ENCODE assay signal across 1 cellular context in the genomic region with DNA sequence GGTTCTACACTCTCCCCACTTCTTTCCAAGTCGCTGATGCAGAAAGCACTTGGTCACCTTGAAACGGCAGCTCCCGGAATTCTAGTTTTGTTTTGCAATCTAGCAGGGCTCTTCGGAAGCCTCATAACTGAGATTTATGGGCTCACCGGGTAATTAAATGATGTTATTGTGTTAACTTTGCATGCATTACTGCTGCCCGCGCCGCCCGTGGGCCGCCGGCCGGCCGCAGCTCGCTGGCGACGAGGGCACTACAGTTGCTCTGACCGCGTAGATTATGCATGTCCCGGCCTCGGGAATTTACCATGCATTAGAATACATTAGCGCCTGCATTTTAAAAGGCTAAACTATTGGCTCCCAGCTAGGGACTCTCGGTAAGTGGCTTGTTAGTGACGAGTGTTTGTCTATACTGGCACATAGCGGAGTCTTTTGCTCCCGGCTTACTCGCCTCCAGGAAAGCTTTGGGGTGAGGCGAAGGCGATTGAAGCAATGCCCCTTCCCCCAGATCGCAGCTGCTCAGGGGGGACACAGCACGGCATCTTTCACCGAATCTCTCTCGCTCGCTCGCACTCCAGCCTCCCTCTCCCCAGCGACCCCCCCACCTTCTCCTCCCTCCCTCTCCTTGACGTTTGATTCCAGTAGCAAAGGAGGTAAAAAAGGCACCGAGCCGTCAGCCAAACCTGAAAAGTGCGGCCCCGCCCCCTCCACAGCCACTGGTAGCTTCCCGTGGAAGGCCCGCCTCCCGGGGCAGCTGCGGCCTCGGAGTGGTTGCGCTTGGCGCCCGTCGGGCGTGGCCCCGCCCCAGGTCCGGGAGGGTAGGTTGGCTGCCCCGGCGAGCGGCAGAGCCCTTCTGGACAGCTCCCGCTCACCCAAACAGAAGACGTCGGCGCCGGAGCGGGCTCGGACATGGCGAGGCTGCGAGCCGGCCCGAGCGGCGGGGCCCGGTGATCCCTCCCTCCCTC.
TF ChIP-seq lines count a peak whose summit lies in the region.

A gene (plus strand): TSS at position 839 of the 959 bp plus-strand sequence. CDS start 343 bp downstream, outside the sequence.

TF ChIP-seq in H1, 55 proteins besides CTCF, POLR2A, EP300 and RAD21 (continued from another document):
- TF ChIP-seq, protein P1, sequence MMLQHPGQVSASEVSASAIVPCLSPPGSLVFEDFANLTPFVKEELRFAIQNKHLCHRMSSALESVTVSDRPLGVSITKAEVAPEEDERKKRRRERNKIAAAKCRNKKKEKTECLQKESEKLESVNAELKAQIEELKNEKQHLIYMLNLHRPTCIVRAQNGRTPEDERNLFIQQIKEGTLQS (IDR thresholded peaks at IDR 0.05; ENCODE audit: insufficient read depth, low read depth, low read length): no peak
- peak; percentile 39 for TF ChIP-seq CTBP2 (IDR thresholded peaks at IDR 0.05; ENCODE audit: borderline replicate concordance, insufficient read depth, insufficient read length, low read length)
- TF ChIP-seq RNF2 (IDR thresholded peaks at IDR 0.05; ENCODE audit: borderline replicate concordance, low read depth, low read length, missing control alignments, poor library complexity, severe bottlenecking): peak; percentile 70
- TF ChIP-seq RBBP5 (IDR thresholded peaks at IDR 0.05; ENCODE audit: borderline replicate concordance, low read depth, low read length): 0 out of 2 replicates have a peak, but pooled peaks have one; percentile 31
- TF ChIP-seq HDAC6 (IDR thresholded peaks at IDR 0.05; ENCODE audit: low read depth, low read length): no peak
- no peak for TF ChIP-seq SIRT6 (IDR thresholded peaks at IDR 0.05; ENCODE audit: low read length)
- TF ChIP-seq CREB1 (IDR thresholded peaks at IDR 0.05): no peak; the same call in 1 of the 2 replicates
- peak; percentile 81 for TF ChIP-seq KDM4A (IDR thresholded peaks at IDR 0.05; ENCODE audit: low read depth, low read length, severe bottlenecking)
- no peak for TF ChIP-seq ZNF274 (IDR thresholded peaks at IDR 0.05; ENCODE audit: borderline replicate concordance, extremely low read depth, low read length)
- TF ChIP-seq CHD2 (IDR thresholded peaks at IDR 0.05; ENCODE audit: low read length): peak; percentile 87
- peak; percentile 69 for TF ChIP-seq TAF1 (IDR thresholded peaks at IDR 0.05; ENCODE audit: low read depth, low read length)
- no peak for TF ChIP-seq NANOG (IDR thresholded peaks at IDR 0.05; ENCODE audit: insufficient read depth, low read depth, low read length, poor library complexity, severe bottlenecking)
- TF ChIP-seq EZH2 (IDR thresholded peaks at IDR 0.05; ENCODE audit: low read depth, low read length, severe bottlenecking): peak; percentile 77
- TF ChIP-seq CEBPB (IDR thresholded peaks at IDR 0.05; ENCODE audit: low read depth, low read length): no peak
- no peak for TF ChIP-seq BRCA1 (IDR thresholded peaks at IDR 0.05; ENCODE audit: low read depth, low read length)
- TF ChIP-seq TAF7 (optimal IDR thresholded peaks at IDR 0.05; ENCODE audit: borderline replicate concordance, low read depth, low read length): no peak
- TF ChIP-seq BCL11A (IDR thresholded peaks at IDR 0.05; ENCODE audit: low read depth in 2 of 2, low read length in 2 of 2): no peak
- no peak for TF ChIP-seq YY1 (IDR thresholded peaks at IDR 0.05; ENCODE audit: low read depth, low read length)
- no peak for TF ChIP-seq TEAD4 (IDR thresholded peaks at IDR 0.05; ENCODE audit: low read depth, low read length)
- TF ChIP-seq TBP (IDR thresholded peaks at IDR 0.05; ENCODE audit: low read depth, low read length): no peak
- peak; percentile 97 for TF ChIP-seq SP1 (IDR thresholded peaks at IDR 0.05; ENCODE audit: low read depth, low read length)
- TF ChIP-seq FOSL1 (IDR thresholded peaks at IDR 0.05; ENCODE audit: insufficient read depth, low read depth, low read length): no peak
- TF ChIP-seq, protein P2, sequence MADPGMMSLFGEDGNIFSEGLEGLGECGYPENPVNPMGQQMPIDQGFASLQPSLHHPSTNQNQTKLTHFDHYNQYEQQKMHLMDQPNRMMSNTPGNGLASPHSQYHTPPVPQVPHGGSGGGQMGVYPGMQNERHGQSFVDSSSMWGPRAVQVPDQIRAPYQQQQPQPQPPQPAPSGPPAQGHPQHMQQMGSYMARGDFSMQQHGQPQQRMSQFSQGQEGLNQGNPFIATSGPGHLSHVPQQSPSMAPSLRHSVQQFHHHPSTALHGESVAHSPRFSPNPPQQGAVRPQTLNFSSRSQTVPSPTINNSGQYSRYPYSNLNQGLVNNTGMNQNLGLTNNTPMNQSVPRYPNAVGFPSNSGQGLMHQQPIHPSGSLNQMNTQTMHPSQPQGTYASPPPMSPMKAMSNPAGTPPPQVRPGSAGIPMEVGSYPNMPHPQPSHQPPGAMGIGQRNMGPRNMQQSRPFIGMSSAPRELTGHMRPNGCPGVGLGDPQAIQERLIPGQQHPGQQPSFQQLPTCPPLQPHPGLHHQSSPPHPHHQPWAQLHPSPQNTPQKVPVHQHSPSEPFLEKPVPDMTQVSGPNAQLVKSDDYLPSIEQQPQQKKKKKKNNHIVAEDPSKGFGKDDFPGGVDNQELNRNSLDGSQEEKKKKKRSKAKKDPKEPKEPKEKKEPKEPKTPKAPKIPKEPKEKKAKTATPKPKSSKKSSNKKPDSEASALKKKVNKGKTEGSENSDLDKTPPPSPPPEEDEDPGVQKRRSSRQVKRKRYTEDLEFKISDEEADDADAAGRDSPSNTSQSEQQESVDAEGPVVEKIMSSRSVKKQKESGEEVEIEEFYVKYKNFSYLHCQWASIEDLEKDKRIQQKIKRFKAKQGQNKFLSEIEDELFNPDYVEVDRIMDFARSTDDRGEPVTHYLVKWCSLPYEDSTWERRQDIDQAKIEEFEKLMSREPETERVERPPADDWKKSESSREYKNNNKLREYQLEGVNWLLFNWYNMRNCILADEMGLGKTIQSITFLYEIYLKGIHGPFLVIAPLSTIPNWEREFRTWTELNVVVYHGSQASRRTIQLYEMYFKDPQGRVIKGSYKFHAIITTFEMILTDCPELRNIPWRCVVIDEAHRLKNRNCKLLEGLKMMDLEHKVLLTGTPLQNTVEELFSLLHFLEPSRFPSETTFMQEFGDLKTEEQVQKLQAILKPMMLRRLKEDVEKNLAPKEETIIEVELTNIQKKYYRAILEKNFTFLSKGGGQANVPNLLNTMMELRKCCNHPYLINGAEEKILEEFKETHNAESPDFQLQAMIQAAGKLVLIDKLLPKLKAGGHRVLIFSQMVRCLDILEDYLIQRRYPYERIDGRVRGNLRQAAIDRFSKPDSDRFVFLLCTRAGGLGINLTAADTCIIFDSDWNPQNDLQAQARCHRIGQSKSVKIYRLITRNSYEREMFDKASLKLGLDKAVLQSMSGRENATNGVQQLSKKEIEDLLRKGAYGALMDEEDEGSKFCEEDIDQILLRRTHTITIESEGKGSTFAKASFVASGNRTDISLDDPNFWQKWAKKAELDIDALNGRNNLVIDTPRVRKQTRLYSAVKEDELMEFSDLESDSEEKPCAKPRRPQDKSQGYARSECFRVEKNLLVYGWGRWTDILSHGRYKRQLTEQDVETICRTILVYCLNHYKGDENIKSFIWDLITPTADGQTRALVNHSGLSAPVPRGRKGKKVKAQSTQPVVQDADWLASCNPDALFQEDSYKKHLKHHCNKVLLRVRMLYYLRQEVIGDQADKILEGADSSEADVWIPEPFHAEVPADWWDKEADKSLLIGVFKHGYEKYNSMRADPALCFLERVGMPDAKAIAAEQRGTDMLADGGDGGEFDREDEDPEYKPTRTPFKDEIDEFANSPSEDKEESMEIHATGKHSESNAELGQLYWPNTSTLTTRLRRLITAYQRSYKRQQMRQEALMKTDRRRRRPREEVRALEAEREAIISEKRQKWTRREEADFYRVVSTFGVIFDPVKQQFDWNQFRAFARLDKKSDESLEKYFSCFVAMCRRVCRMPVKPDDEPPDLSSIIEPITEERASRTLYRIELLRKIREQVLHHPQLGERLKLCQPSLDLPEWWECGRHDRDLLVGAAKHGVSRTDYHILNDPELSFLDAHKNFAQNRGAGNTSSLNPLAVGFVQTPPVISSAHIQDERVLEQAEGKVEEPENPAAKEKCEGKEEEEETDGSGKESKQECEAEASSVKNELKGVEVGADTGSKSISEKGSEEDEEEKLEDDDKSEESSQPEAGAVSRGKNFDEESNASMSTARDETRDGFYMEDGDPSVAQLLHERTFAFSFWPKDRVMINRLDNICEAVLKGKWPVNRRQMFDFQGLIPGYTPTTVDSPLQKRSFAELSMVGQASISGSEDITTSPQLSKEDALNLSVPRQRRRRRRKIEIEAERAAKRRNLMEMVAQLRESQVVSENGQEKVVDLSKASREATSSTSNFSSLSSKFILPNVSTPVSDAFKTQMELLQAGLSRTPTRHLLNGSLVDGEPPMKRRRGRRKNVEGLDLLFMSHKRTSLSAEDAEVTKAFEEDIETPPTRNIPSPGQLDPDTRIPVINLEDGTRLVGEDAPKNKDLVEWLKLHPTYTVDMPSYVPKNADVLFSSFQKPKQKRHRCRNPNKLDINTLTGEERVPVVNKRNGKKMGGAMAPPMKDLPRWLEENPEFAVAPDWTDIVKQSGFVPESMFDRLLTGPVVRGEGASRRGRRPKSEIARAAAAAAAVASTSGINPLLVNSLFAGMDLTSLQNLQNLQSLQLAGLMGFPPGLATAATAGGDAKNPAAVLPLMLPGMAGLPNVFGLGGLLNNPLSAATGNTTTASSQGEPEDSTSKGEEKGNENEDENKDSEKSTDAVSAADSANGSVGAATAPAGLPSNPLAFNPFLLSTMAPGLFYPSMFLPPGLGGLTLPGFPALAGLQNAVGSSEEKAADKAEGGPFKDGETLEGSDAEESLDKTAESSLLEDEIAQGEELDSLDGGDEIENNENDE (IDR thresholded peaks at IDR 0.05; ENCODE audit: insufficient replicate concordance, low read length): no peak
- TF ChIP-seq SRF (IDR thresholded peaks at IDR 0.05; ENCODE audit: low read depth, low read length): no peak
- TF ChIP-seq CBX8 (IDR thresholded peaks at IDR 0.05; ENCODE audit: borderline replicate concordance, low read depth, low read length): no peak
- no peak for TF ChIP-seq KDM1A (IDR thresholded peaks at IDR 0.05; ENCODE audit: borderline replicate concordance, low read length)
- peak; percentile 61 for TF ChIP-seq SP2 (IDR thresholded peaks at IDR 0.05; ENCODE audit: low read length)
- no peak for TF ChIP-seq CBX5 (IDR thresholded peaks at IDR 0.05; ENCODE audit: low read depth, low read length)
- TF ChIP-seq RFX5 (IDR thresholded peaks at IDR 0.05; ENCODE audit: borderline replicate concordance, low read depth, low read length): no peak
- TF ChIP-seq GABPA (IDR thresholded peaks at IDR 0.05; ENCODE audit: borderline replicate concordance, insufficient read depth, low read length): no peak
- TF ChIP-seq, protein P3, sequence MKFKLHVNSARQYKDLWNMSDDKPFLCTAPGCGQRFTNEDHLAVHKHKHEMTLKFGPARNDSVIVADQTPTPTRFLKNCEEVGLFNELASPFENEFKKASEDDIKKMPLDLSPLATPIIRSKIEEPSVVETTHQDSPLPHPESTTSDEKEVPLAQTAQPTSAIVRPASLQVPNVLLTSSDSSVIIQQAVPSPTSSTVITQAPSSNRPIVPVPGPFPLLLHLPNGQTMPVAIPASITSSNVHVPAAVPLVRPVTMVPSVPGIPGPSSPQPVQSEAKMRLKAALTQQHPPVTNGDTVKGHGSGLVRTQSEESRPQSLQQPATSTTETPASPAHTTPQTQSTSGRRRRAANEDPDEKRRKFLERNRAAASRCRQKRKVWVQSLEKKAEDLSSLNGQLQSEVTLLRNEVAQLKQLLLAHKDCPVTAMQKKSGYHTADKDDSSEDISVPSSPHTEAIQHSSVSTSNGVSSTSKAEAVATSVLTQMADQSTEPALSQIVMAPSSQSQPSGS (IDR thresholded peaks at IDR 0.05; ENCODE audit: low read length): no peak
- no peak for TF ChIP-seq NRF1 (IDR thresholded peaks at IDR 0.05; ENCODE audit: low read depth, low read length)
- TF ChIP-seq PHF8 (conservative IDR thresholded peaks at IDR 0.05; ENCODE audit: low read depth, low read length): no peak
- TF ChIP-seq, protein P4, sequence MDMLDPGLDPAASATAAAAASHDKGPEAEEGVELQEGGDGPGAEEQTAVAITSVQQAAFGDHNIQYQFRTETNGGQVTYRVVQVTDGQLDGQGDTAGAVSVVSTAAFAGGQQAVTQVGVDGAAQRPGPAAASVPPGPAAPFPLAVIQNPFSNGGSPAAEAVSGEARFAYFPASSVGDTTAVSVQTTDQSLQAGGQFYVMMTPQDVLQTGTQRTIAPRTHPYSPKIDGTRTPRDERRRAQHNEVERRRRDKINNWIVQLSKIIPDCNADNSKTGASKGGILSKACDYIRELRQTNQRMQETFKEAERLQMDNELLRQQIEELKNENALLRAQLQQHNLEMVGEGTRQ (IDR thresholded peaks at IDR 0.05; ENCODE audit: low read length): no peak
- no peak for TF ChIP-seq ASH2L (IDR thresholded peaks at IDR 0.05; ENCODE audit: low read length)
- no peak for TF ChIP-seq HDAC2 (IDR thresholded peaks at IDR 0.05; ENCODE audit: borderline replicate concordance in 1 of 2, low read depth in 2 of 2, low read length in 2 of 2)
- no peak for TF ChIP-seq SAP30 (IDR thresholded peaks at IDR 0.05; ENCODE audit: insufficient read depth, insufficient replicate concordance, low read length)
- TF ChIP-seq EGR1 (IDR thresholded peaks at IDR 0.05; ENCODE audit: borderline replicate concordance, low read depth, low read length): no peak
- no peak for TF ChIP-seq JUN (IDR thresholded peaks at IDR 0.05; ENCODE audit: low read depth, low read length)
- TF ChIP-seq GTF2F1 (IDR thresholded peaks at IDR 0.05; ENCODE audit: borderline replicate concordance, low read depth, low read length): no peak
- no peak for TF ChIP-seq MAFK (IDR thresholded peaks at IDR 0.05; ENCODE audit: low read depth, low read length)
- no peak for TF ChIP-seq BACH1 (IDR thresholded peaks at IDR 0.05; ENCODE audit: low read length)
- TF ChIP-seq, protein P5, sequence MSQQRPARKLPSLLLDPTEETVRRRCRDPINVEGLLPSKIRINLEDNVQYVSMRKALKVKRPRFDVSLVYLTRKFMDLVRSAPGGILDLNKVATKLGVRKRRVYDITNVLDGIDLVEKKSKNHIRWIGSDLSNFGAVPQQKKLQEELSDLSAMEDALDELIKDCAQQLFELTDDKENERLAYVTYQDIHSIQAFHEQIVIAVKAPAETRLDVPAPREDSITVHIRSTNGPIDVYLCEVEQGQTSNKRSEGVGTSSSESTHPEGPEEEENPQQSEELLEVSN (IDR thresholded peaks at IDR 0.05): no peak
- TF ChIP-seq, protein P6, sequence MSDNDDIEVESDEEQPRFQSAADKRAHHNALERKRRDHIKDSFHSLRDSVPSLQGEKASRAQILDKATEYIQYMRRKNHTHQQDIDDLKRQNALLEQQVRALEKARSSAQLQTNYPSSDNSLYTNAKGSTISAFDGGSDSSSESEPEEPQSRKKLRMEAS (IDR thresholded peaks at IDR 0.05): no peak
